Comparison of ENCODE assay signal across 8 cellular contexts in the genomic region with DNA sequence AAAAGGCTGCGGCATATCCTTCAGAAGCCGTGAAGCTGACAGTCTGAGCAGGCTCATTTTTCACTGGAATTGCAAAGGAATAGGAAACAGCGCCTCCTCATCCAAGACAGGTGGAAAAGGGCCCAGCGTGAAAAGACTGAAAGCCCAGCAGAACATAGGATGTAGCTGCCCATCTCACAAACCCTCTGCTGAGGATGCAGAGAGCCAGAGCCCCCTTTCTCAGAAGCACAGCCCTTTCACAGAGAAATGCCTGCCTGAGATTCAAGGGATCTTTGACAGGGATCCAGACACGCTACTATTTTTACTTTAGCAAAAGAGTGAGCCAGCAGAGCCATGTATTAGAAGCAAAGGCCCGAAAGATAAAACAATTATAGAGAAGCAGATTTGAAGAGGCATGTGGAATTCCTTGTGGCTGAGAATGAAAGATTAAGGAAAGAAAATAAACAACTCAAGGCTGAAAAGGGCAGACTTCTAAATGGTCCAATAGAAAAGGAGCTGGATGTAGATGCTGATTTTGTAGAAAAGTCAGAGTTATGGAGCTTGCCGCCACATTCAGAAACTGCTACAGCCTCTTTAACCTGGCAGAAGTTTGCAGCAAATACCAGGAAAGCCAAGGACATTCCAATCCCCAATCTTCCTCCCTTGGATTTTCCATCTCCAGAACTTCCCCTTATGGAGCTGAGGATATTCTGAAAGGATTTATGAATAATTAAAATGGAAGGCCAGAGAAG. TPM values are rescaled to one million over a fixed set of nuclear protein-coding genes. Genes with fewer than 3 reads are reported as not detected.
DNase-seq lines count a peak whose midpoint lies in the region; ATAC-seq and TF ChIP-seq lines count a peak whose summit lies in the region.

No MANE protein-coding gene starts in this region.

- H3K9me3 Mint-ChIP-seq in CD8-positive, alpha-beta memory T cell = no peaks in the 10 kb centered on the region

- peak overlapping the region; percentile 78 to 96 (median 88) for H3K27ac Mint-ChIP-seq in CD8-positive, alpha-beta memory T cell

- peaks cover 4 to 76% (median 17%) of the 10 kb centered on the region in 3 donors for H3K36me3 Mint-ChIP-seq in CD8-positive, alpha-beta memory T cell

- no peak for DNase-seq in CD8-positive, alpha-beta memory T cell
- DNase-seq in fibroblast of the aortic adventitia (ENCODE audit: low read depth) = peak; percentile 66
- DNase-seq in psoas muscle = no peak
- no peak for DNase-seq in DMS114 treated with DMSO at 0.1 percent for 48 hours (lab: John Stamatoyannopoulos, UW; ENCODE audit: unreplicated experiment)
- DNase-seq in HuH-7.5 (ENCODE audit: low spot score) = no peak

- TF ChIP-seq CTCF in VCaP (conservative IDR thresholded peaks at IDR 0.05) (peak; percentile 28; the same call in 1 of the 2 replicates), fibroblast of the aortic adventitia (IDR thresholded peaks at IDR 0.05; ENCODE audit: insufficient read depth, low read length) (peak; percentile 46), psoas muscle (IDR thresholded peaks at IDR 0.05) (no peak)

- no peaks in the 10 kb centered on the region for H3K27me3 ChIP-seq in CD8-positive, alpha-beta memory T cell (ENCODE audit: insufficient read depth, low read length, poor library complexity, severe bottlenecking)
- no peaks in the 10 kb centered on the region for H3K27me3 ChIP-seq in psoas muscle (ENCODE audit: insufficient read depth in 3 of 3, low read length in 2 of 3)

- H3K4me3 Mint-ChIP-seq in CD8-positive, alpha-beta memory T cell = peak overlapping the region in 5 of 7 donors; percentile 18 to 79 (median 68)

- intact Hi-C loops in psoas muscle (cut with DNase I) = no loop called here

- H3K4me3 ChIP-seq in CD8-positive, alpha-beta memory T cell (ENCODE audit: low read length) = peak overlapping the region; percentile 18
- H3K4me3 ChIP-seq in fibroblast of the aortic adventitia (ENCODE audit: low read depth, low read length) (no peak overlapping the region), psoas muscle (no peak overlapping the region)

- H3K4me1 ChIP-seq in CD8-positive, alpha-beta memory T cell (ENCODE audit: insufficient read depth, low read length) = peaks cover 23% of the 10 kb centered on the region
- H3K4me1 ChIP-seq in psoas muscle = peaks cover 28% of the 10 kb centered on the region

- peaks cover 7% of the 10 kb centered on the region for H3K36me3 ChIP-seq in CD8-positive, alpha-beta memory T cell (ENCODE audit: insufficient read depth, low read length)
- H3K36me3 ChIP-seq in psoas muscle (ENCODE audit: insufficient read depth in 1 of 2, low read depth in 1 of 2) = peaks cover 2 to 46% of the 10 kb centered on the region in 2 donors

- POLR2A ChIA-PET in CD8-positive, alpha-beta memory T cell (lab: Charles Lee) = interaction anchor here (1.9 kb wide), 1 partner anchor 37 kb away, joined by 8 read pairs; the partner anchor contains the start of gene GDI2

- peak overlapping the region; percentile 11 for H3K27ac ChIP-seq in CD8-positive, alpha-beta memory T cell (ENCODE audit: low read depth, low read length)
- no peak overlapping the region for H3K27ac ChIP-seq in VCaP
- H3K27ac ChIP-seq in psoas muscle = peak overlapping the region; percentile 62

- H3K4me1 Mint-ChIP-seq in CD8-positive, alpha-beta memory T cell = peaks cover 55 to 82% (median 71%) of the 10 kb centered on the region in 3 donors

- CTCF ChIA-PET in CD8-positive, alpha-beta memory T cell (lab: Charles Lee) = interaction anchor here (1.3 kb wide), 1 partner anchor 21 kb away, joined by 4 read pairs; no protein-coding TSS in a partner anchor

- 29 to 51% (median 29%) methylated on average over 7 of the region's 7 CpGs for WGBS in psoas muscle, 3 donors

- ATAC-seq in psoas muscle (peak; percentile 25 to 60 (median 40)), HG03342 (IDR thresholded peaks at IDR 0.05; ENCODE audit: unreplicated experiment) (no peak), HG02840 (IDR thresholded peaks at IDR 0.05; ENCODE audit: low FRiP score, unreplicated experiment) (no peak)

- H3K27me3 Mint-ChIP-seq in CD8-positive, alpha-beta memory T cell = no peaks in the 10 kb centered on the region

- no peaks in the 10 kb centered on the region for H3K9me3 ChIP-seq in CD8-positive, alpha-beta memory T cell (ENCODE audit: low read length)
- no peaks in the 10 kb centered on the region for H3K9me3 ChIP-seq in psoas muscle

RNA-seq across cellular contexts. Expression of gene GDI2, which starts 36.9 kb away (rescaled TPM):
- total RNA-seq in CD8-positive, alpha-beta memory T cell = 100 to 1,000 TPM; 311 to 319 TPM
- polyA plus RNA-seq in CD8-positive, alpha-beta memory T cell = 171 TPM
- total RNA-seq in fibroblast of the aortic adventitia (ENCODE audit: low replicate concordance) (482 and 610 TPM in 2 replicates), psoas muscle (100 to 1,000 TPM; 115 to 152 (median 118) TPM)
- polyA plus RNA-seq in psoas muscle = 100 to 1,000 TPM in 2 of 3 donors, 10 to 100 TPM in 1; 79.6 to 121 (median 107) TPM

Comparison
In these comparisons a context has a peak if more than half of its experiments do, and no peak if none do; other contexts are left out.
1. ATAC-seq: peak in psoas muscle (4 of 4); none in HG03342 (single experiment) and HG02840 (single experiment).